Comparison of ENCODE assay signal across 8 cellular contexts in the genomic region with DNA sequence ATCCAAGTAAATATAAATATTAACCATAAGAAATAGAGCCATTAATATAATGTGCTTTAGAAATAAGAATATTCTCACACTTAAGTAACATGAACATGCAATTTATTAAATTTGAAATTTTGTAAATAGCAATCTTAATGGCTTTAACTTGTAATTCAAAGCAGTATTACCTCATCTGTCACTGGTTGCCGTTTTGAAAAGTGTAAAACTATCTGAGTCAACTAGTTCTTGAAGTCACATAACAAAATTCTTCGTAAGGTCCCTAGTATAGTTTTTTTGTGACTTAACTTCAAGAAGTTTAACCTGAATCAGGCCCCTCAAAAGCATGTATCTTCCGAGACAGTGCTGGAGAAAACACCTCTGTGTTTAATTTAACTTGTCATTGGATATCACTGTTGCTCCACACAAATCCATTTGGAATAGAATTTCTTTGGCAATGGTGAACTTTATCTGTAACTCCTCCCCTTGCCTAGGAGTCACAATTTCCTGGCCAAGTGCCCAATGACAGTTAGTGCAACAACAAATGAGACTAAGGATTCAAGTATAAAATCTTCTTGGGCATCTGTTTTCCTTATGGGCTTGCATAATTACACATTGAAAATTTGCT. TPM values are rescaled to one million over a fixed set of nuclear protein-coding genes. Genes with fewer than 3 reads are reported as not detected.
DNase-seq lines count a peak whose midpoint lies in the region; ATAC-seq and TF ChIP-seq lines count a peak whose summit lies in the region.
"Had no signal": no experiment of that assay in that cellular context is flagged by ENCODE, and none has a peak within 500 bp of the region (broad histone marks: within the 10 kb centered on the region; RNA-seq: fewer than 3 reads in every experiment).

No MANE protein-coding gene starts in this region.

- no peak overlapping the region for H3K27ac Mint-ChIP-seq in stimulated activated memory B cell treated with anti-CD40 and anti-IgM and Interleukin-4, amounts not matched to agents 10 μg/mL and 1 μg/mL and 100 μg/mL, for 72 hours

- TF ChIP-seq CTCF in HEK293 (tag by site-specific recombination; IDR thresholded peaks at IDR 0.05) = no peak
- no peak for TF ChIP-seq CTCF in SK-N-SH (IDR thresholded peaks at IDR 0.05)

- no peak for ATAC-seq in HG02840 (IDR thresholded peaks at IDR 0.05; ENCODE audit: low FRiP score, unreplicated experiment)
- no peak for ATAC-seq in stimulated activated memory B cell treated with anti-CD40 and anti-IgM and Interleukin-4, amounts not matched to agents 10 μg/mL and 1 μg/mL and 100 μg/mL, for 72 hours

- H3K9me2 ChIP-seq in SK-N-SH = no peaks in the 10 kb centered on the region

- peaks cover 0 to 4% of the 10 kb centered on the region in 2 experiments; a peak in 1 of 3 replicates for H3K36me3 ChIP-seq in HEK293 (ENCODE audit: control insufficient read depth in 2 of 2, insufficient read depth in 1 of 2, low read length in 2 of 2)
- peaks cover 7 to 20% of the 10 kb centered on the region in 2 experiments for H3K36me3 ChIP-seq in SK-N-SH (replicated peaks in 1 of 2; ENCODE audit: control insufficient read depth in 1 of 2, insufficient read depth in 2 of 2, low read length in 1 of 2)
- H3K36me3 ChIP-seq in skeletal muscle satellite cell (ENCODE audit: insufficient read depth, low read length) = peaks cover 5% of the 10 kb centered on the region

- no peaks in the 10 kb centered on the region for H3K9me3 ChIP-seq in HEK293 (ENCODE audit: control insufficient read depth, insufficient read depth, low read depth, low read length)
- H3K9me3 ChIP-seq in SK-N-SH = no peaks in the 10 kb centered on the region
- no peaks in the 10 kb centered on the region for H3K9me3 ChIP-seq in skeletal muscle satellite cell (replicated peaks; ENCODE audit: low read length)

- H3F3A ChIP-seq in SK-N-SH (replicated peaks; ENCODE audit: insufficient read depth) = peaks cover 17% of the 10 kb centered on the region

- H2AFZ ChIP-seq in SK-N-SH (ENCODE audit: low read depth) = no peak overlapping the region

- H4K20me1 ChIP-seq in SK-N-SH (ENCODE audit: insufficient read depth) = no peaks in the 10 kb centered on the region; the same call in 1 of the 2 replicates

- 0 out of 4 replicates have a peak, but pooled peaks of 1 of the 2 experiments have one; percentile 18 for TF ChIP-seq EP300 in SK-N-SH (IDR thresholded peaks at IDR 0.05; ENCODE audit: borderline replicate concordance in 1 of 2, low read depth in 1 of 2, low read length in 1 of 2)

- peaks cover 73% of the 10 kb centered on the region for H3K79me2 ChIP-seq in SK-N-SH (ENCODE audit: insufficient read depth)

- H3K27ac ChIP-seq in HEK293 (ENCODE audit: extremely low read depth, low read depth, low read length) = no peak overlapping the region
- H3K27ac ChIP-seq in SK-N-SH (ENCODE audit: low read depth in 2 of 2, low read length in 1 of 2) = peak overlapping the region; percentile 39 to 59

- H3K9ac ChIP-seq in SK-N-SH (peak overlapping the region; percentile 16; the same call in 1 of the 2 replicates), skeletal muscle satellite cell (ENCODE audit: low read depth, low read length) (no peak overlapping the region)

- no peak for TF ChIP-seq RAD21 in SK-N-SH (IDR thresholded peaks at IDR 0.05; ENCODE audit: low read length)

- DNase-seq in SK-N-SH = peak; percentile 21
- DNase-seq in cardiac septum (ENCODE audit: low spot score) = peak; percentile 82
- no peak for DNase-seq in pons (ENCODE audit: low spot score)
- DNase-seq: NK-92 treated with Interleukin-12 subunit alpha and Interleukin-12 subunit beta, amount 100 ng/mL, for 24 hours had no signal

- H3K36me3 Mint-ChIP-seq in stimulated activated memory B cell treated with anti-CD40 and anti-IgM and Interleukin-4, amounts not matched to agents 10 μg/mL and 1 μg/mL and 100 μg/mL, for 72 hours = peaks cover 44% of the 10 kb centered on the region

- H3K9me3 Mint-ChIP-seq in stimulated activated memory B cell treated with anti-CD40 and anti-IgM and Interleukin-4, amounts not matched to agents 10 μg/mL and 1 μg/mL and 100 μg/mL, for 72 hours = no peaks in the 10 kb centered on the region

- H3K4me1 Mint-ChIP-seq in stimulated activated memory B cell treated with anti-CD40 and anti-IgM and Interleukin-4, amounts not matched to agents 10 μg/mL and 1 μg/mL and 100 μg/mL, for 72 hours = no peaks in the 10 kb centered on the region

- WGBS in SK-N-SH (ENCODE audit: low lambda C conversion rate) = 63% methylated on average over 3 of the region's 3 CpGs

- H3K4me3 Mint-ChIP-seq in stimulated activated memory B cell treated with anti-CD40 and anti-IgM and Interleukin-4, amounts not matched to agents 10 μg/mL and 1 μg/mL and 100 μg/mL, for 72 hours = no peak overlapping the region

- no peaks in the 10 kb centered on the region for H3K27me3 Mint-ChIP-seq in stimulated activated memory B cell treated with anti-CD40 and anti-IgM and Interleukin-4, amounts not matched to agents 10 μg/mL and 1 μg/mL and 100 μg/mL, for 72 hours

- H3K27me3 ChIP-seq in SK-N-SH (ENCODE audit: insufficient read depth) (no peaks in the 10 kb centered on the region), skeletal muscle satellite cell (ENCODE audit: control insufficient read depth, insufficient read depth, low read length) (no peaks in the 10 kb centered on the region)

- POLR2A ChIA-PET in HEK293 (lab: Yijun Ruan, JAX) = no interaction called here
- POLR2A ChIA-PET in SK-N-SH (lab: Yijun Ruan, JAX) = no interaction called here

- CTCF ChIA-PET in HEK293 (lab: Yijun Ruan, JAX) (interaction anchor here (0.9 kb wide), 1 partner anchor 188 kb away, joined by 4 read pairs; no protein-coding TSS in a partner anchor), SK-N-SH (lab: Yijun Ruan, JAX) (no interaction called here)

- peak overlapping the region; percentile 3 for H3K4me2 ChIP-seq in SK-N-SH
- peak overlapping the region; percentile 60 for H3K4me2 ChIP-seq in skeletal muscle satellite cell (ENCODE audit: low read length)

- H3K4me3 ChIP-seq in HEK293 (ENCODE audit: low read depth, low read length) (no peak overlapping the region), SK-N-SH (ENCODE audit: low read depth in 2 of 2, low read length in 1 of 2) (no peak overlapping the region), skeletal muscle satellite cell (ENCODE audit: low read length) (no peak overlapping the region)

- intact Hi-C loops in cardiac septum (cut with DNase I) = no loop called here

- H3K4me1 ChIP-seq in HEK293 (ENCODE audit: control insufficient read depth, insufficient read depth, low read length) (peaks cover 35% of the 10 kb centered on the region), SK-N-SH (ENCODE audit: control insufficient read depth in 1 of 2, insufficient read depth in 2 of 2, low read depth in 1 of 2, low read length in 1 of 2) (peaks cover 9 to 23% of the 10 kb centered on the region in 2 experiments; a peak in 3 of 4 replicates), skeletal muscle satellite cell (ENCODE audit: control insufficient read depth, insufficient read depth, low read length) (peaks cover 21% of the 10 kb centered on the region)

TF ChIP-seq in HEK293, 187 proteins besides CTCF, POLR2A, EP300 and RAD21 (continues in another document):
- no peak for TF ChIP-seq ZNF843 (tag by site-specific recombination; IDR thresholded peaks at IDR 0.05)
- TF ChIP-seq ZNF664 (tag by site-specific recombination; IDR thresholded peaks at IDR 0.05) = no peak
- TF ChIP-seq SP3 (tag by site-specific recombination; IDR thresholded peaks at IDR 0.05) = no peak
- no peak for TF ChIP-seq ZNF37A (tag by site-specific recombination; IDR thresholded peaks at IDR 0.05)
- TF ChIP-seq ZNF670 (tag by site-specific recombination; IDR thresholded peaks at IDR 0.05; ENCODE audit: low read depth) = no peak
- no peak for TF ChIP-seq ZNF175 (tag by site-specific recombination; IDR thresholded peaks at IDR 0.05)
- peak; percentile 62 for TF ChIP-seq ZEB2 (tag by site-specific recombination; IDR thresholded peaks at IDR 0.05)
- TF ChIP-seq ZBTB20 (tag by site-specific recombination; IDR thresholded peaks at IDR 0.05) = peak; percentile 38; the same call in 1 of the 2 replicates
- TF ChIP-seq ZNF292 (tag by site-specific recombination; IDR thresholded peaks at IDR 0.05; ENCODE audit: borderline replicate concordance, low read depth) = no peak

TF ChIP-seq in SK-N-SH, 30 proteins besides CTCF, POLR2A, EP300 and RAD21:
- TF ChIP-seq, protein P1, sequence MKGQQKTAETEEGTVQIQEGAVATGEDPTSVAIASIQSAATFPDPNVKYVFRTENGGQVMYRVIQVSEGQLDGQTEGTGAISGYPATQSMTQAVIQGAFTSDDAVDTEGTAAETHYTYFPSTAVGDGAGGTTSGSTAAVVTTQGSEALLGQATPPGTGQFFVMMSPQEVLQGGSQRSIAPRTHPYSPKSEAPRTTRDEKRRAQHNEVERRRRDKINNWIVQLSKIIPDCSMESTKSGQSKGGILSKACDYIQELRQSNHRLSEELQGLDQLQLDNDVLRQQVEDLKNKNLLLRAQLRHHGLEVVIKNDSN (IDR thresholded peaks at IDR 0.05; ENCODE audit: borderline replicate concordance, low read depth) = no peak
- no peak for TF ChIP-seq SIN3A (IDR thresholded peaks at IDR 0.05; ENCODE audit: borderline replicate concordance, low read depth, low read length)
- TF ChIP-seq NFIC (IDR thresholded peaks at IDR 0.05; ENCODE audit: borderline replicate concordance) = peak; percentile 80
- no peak for TF ChIP-seq SMC3 (IDR thresholded peaks at IDR 0.05; ENCODE audit: low read depth, low read length)
- TF ChIP-seq JUND (IDR thresholded peaks at IDR 0.05) = peak; percentile 11; the same call in 1 of the 2 replicates
- TF ChIP-seq TCF12 (IDR thresholded peaks at IDR 0.05) = peak; percentile 29
- TF ChIP-seq, protein P2, sequence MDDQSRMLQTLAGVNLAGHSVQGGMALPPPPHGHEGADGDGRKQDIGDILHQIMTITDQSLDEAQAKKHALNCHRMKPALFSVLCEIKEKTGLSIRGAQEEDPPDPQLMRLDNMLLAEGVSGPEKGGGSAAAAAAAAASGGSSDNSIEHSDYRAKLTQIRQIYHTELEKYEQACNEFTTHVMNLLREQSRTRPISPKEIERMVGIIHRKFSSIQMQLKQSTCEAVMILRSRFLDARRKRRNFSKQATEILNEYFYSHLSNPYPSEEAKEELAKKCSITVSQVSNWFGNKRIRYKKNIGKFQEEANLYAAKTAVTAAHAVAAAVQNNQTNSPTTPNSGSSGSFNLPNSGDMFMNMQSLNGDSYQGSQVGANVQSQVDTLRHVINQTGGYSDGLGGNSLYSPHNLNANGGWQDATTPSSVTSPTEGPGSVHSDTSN (IDR thresholded peaks at IDR 0.05) = peak; percentile 47
- peak; percentile 22; the same call in 1 of the 2 replicates for TF ChIP-seq FOSL2 (IDR thresholded peaks at IDR 0.05; ENCODE audit: borderline replicate concordance, low read depth)
- peak; percentile 11; the same call in 1 of the 2 replicates for TF ChIP-seq POLR2AphosphoS5 (IDR thresholded peaks at IDR 0.05; ENCODE audit: low read depth, low read length)

RNA-seq across cellular contexts. Expression of a gene that starts 47.1 kb away (rescaled TPM):
- polyA plus RNA-seq in SK-N-SH (2012; rRNA removed) = 29.6 and 45.4 TPM in 2 replicates
- 42.8 and 47.5 TPM in 2 replicates for polyA plus RNA-seq in SK-N-SH (2012; cell fraction: cytosol; rRNA removed)
- polyA plus RNA-seq in SK-N-SH (2012; cell fraction: nucleus; rRNA removed) = 21.0 and 39.8 TPM in 2 replicates
- 94.0 TPM for total RNA-seq in cardiac septum
- total RNA-seq in skeletal muscle satellite cell (2012; rRNA removed) = 22.1 and 35.4 TPM in 2 replicates
